ENCODE assay signal across 2 cellular contexts in the genomic region with DNA sequence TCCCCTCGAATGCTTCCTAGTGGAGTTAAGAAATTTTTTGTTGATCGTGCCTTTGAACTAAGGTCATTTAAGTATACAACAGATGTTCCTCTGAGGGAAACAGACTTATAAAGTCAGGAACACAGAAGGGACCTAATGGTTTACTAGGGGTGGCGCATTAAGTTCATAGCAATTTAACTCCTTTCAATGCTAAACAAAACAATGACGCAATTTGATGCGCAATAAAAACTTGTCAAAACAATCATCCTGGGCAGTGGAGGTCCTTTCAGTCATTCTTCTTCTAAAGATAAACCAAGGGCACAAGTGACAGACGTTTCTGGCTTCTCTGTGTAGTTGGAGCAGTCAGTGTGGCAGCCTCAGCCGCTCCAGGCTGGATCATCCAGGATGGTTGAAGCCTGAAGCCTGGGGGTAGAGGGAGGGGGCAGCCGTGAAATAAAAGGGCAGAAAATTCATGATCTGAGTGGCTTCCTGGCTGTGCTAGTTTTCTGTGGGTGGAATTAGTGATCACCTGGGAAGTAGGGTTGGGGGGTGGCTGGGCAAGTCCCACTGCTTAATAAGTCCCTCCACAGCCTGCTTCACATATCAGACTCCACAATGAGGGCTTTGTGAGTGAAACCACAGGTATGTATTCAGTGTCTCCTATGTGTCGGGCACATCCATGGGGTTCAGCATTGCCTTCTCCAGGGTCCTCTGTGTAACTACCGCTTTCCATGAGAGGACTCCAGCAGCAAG.
A peak's percentile ranks its signal among the peaks of the same experiment; 100 is the strongest.
TF ChIP-seq lines count a peak whose summit lies in the region.

No MANE protein-coding gene starts in this region.

TF ChIP-seq in HepG2, 621 proteins besides CTCF, POLR2A, EP300 and RAD21:
- TF ChIP-seq ZNF790 (CRISPR knock-in tag; IDR thresholded peaks at IDR 0.05; ENCODE audit: borderline replicate concordance) (no peak), CREM (IDR thresholded peaks at IDR 0.05) (no peak), CREM (CRISPR knock-in tag; IDR thresholded peaks at IDR 0.05) (no peak), ATF7 (IDR thresholded peaks at IDR 0.05) (peak; percentile 43; the same call in 1 of the 2 replicates), ATF7 (CRISPR knock-in tag; IDR thresholded peaks at IDR 0.05) (no peak), THYN1 (CRISPR knock-in tag; IDR thresholded peaks at IDR 0.05; ENCODE audit: borderline replicate concordance, low read depth) (no peak), ZNF282 (IDR thresholded peaks at IDR 0.05; ENCODE audit: partially characterized antibody) (no peak), TEAD2 (CRISPR knock-in tag; IDR thresholded peaks at IDR 0.05) (no peak)
- TF ChIP-seq, protein P1, sequence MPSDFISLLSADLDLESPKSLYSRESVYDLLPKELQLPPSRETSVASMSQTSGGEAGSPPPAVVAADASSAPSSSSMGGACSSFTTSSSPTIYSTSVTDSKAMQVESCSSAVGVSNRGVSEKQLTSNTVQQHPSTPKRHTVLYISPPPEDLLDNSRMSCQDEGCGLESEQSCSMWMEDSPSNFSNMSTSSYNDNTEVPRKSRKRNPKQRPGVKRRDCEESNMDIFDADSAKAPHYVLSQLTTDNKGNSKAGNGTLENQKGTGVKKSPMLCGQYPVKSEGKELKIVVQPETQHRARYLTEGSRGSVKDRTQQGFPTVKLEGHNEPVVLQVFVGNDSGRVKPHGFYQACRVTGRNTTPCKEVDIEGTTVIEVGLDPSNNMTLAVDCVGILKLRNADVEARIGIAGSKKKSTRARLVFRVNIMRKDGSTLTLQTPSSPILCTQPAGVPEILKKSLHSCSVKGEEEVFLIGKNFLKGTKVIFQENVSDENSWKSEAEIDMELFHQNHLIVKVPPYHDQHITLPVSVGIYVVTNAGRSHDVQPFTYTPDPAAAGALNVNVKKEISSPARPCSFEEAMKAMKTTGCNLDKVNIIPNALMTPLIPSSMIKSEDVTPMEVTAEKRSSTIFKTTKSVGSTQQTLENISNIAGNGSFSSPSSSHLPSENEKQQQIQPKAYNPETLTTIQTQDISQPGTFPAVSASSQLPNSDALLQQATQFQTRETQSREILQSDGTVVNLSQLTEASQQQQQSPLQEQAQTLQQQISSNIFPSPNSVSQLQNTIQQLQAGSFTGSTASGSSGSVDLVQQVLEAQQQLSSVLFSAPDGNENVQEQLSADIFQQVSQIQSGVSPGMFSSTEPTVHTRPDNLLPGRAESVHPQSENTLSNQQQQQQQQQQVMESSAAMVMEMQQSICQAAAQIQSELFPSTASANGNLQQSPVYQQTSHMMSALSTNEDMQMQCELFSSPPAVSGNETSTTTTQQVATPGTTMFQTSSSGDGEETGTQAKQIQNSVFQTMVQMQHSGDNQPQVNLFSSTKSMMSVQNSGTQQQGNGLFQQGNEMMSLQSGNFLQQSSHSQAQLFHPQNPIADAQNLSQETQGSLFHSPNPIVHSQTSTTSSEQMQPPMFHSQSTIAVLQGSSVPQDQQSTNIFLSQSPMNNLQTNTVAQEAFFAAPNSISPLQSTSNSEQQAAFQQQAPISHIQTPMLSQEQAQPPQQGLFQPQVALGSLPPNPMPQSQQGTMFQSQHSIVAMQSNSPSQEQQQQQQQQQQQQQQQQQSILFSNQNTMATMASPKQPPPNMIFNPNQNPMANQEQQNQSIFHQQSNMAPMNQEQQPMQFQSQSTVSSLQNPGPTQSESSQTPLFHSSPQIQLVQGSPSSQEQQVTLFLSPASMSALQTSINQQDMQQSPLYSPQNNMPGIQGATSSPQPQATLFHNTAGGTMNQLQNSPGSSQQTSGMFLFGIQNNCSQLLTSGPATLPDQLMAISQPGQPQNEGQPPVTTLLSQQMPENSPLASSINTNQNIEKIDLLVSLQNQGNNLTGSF (CRISPR knock-in tag; IDR thresholded peaks at IDR 0.05) = no peak

TF ChIP-seq in K562, 482 proteins besides CTCF, POLR2A, EP300 and RAD21:
- TF ChIP-seq, protein P2, sequence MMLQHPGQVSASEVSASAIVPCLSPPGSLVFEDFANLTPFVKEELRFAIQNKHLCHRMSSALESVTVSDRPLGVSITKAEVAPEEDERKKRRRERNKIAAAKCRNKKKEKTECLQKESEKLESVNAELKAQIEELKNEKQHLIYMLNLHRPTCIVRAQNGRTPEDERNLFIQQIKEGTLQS (IDR thresholded peaks at IDR 0.05) = peak; percentile 52; the same call in 1 of the 2 replicates
- TF ChIP-seq, protein P2 (CRISPR knock-in tag; conservative IDR thresholded peaks at IDR 0.05) = no peak
- no peak for TF ChIP-seq CEBPG (CRISPR knock-in tag; IDR thresholded peaks at IDR 0.05)
- TF ChIP-seq CEBPG (tag; conservative IDR thresholded peaks at IDR 0.05 in 1 of 2, IDR thresholded peaks at IDR 0.05 in 1 of 2) = 0 out of 4 replicates have a peak, but pooled peaks of 1 of the 2 experiments have one; percentile 17
- TF ChIP-seq CEBPB (tag; IDR thresholded peaks at IDR 0.05) = peak; percentile 64
- TF ChIP-seq, protein P3, sequence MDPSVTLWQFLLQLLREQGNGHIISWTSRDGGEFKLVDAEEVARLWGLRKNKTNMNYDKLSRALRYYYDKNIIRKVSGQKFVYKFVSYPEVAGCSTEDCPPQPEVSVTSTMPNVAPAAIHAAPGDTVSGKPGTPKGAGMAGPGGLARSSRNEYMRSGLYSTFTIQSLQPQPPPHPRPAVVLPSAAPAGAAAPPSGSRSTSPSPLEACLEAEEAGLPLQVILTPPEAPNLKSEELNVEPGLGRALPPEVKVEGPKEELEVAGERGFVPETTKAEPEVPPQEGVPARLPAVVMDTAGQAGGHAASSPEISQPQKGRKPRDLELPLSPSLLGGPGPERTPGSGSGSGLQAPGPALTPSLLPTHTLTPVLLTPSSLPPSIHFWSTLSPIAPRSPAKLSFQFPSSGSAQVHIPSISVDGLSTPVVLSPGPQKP (CRISPR knock-in tag; IDR thresholded peaks at IDR 0.05) = no peak
